In the genomic region with DNA sequence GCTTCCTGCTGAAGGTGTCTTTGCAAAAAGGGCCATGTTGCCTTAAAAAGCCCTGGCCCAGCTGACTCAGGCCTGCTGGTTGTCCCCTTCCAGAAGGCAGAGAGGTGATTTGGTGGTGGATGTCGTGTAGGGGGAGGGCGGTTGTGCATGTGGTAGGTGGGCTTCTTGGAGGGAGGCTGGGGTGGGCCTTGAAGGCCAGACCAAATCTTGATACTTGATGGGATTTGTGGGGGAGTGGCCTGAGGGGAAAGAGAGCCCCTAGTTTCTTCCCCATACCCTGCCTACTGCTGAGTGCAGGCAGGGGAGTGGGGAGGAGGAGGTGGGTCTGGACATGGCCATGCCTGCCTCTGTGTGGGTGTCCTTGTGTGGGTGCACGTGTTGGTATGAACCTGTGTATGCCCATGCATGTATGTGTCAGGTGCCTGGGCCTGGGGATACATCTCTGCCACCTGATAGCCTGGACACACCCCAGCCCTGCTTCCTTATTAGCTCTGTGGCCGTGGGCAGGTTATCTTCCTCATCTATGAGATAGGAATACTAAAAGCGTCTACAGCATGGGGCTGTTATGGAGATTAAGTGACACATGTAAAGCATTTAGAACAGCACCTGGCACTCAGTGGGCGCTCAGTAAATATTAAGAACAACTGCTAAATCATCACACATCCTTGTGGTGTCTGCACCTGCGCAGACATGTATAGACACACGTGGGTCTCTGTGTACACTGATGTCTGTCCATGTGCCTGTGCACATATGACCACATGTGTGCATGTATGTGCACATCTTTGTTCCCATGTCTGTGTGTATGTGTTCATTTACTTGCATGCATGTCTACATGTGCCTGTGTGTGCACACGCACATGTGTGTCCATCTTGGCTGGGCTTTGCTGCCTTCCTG, we compare ENCODE assay signal across 1 cellular context.
TF ChIP-seq lines count a peak whose summit lies in the region.

No MANE protein-coding gene starts in this region.

TF ChIP-seq in SK-N-SH treated with all-trans-retinoic acid at 6 μM for 48 hours, 23 proteins besides CTCF, POLR2A, EP300 and RAD21 (continued from another document):
- TF ChIP-seq, protein P1, sequence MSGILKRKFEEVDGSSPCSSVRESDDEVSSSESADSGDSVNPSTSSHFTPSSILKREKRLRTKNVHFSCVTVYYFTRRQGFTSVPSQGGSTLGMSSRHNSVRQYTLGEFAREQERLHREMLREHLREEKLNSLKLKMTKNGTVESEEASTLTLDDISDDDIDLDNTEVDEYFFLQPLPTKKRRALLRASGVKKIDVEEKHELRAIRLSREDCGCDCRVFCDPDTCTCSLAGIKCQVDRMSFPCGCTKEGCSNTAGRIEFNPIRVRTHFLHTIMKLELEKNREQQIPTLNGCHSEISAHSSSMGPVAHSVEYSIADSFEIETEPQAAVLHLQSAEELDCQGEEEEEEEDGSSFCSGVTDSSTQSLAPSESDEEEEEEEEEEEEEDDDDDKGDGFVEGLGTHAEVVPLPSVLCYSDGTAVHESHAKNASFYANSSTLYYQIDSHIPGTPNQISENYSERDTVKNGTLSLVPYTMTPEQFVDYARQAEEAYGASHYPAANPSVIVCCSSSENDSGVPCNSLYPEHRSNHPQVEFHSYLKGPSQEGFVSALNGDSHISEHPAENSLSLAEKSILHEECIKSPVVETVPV (CRISPR knock-in tag; IDR thresholded peaks at IDR 0.05) = no peak
- TF ChIP-seq RARB (CRISPR knock-in tag; IDR thresholded peaks at IDR 0.05) = no peak
- no peak for TF ChIP-seq CSDC2 (CRISPR knock-in tag; IDR thresholded peaks at IDR 0.05)
- no peak for TF ChIP-seq ISL1 (CRISPR knock-in tag; IDR thresholded peaks at IDR 0.05)
- no peak for TF ChIP-seq ZC3H10 (CRISPR knock-in tag; IDR thresholded peaks at IDR 0.05)
- no peak for TF ChIP-seq TOX (CRISPR knock-in tag; IDR thresholded peaks at IDR 0.05; ENCODE audit: borderline replicate concordance)
- no peak for TF ChIP-seq ZFP30 (CRISPR knock-in tag; IDR thresholded peaks at IDR 0.05)
- TF ChIP-seq ZNF565 (CRISPR knock-in tag; conservative IDR thresholded peaks at IDR 0.05; ENCODE audit: low read depth) = no peak
- TF ChIP-seq, protein P2, sequence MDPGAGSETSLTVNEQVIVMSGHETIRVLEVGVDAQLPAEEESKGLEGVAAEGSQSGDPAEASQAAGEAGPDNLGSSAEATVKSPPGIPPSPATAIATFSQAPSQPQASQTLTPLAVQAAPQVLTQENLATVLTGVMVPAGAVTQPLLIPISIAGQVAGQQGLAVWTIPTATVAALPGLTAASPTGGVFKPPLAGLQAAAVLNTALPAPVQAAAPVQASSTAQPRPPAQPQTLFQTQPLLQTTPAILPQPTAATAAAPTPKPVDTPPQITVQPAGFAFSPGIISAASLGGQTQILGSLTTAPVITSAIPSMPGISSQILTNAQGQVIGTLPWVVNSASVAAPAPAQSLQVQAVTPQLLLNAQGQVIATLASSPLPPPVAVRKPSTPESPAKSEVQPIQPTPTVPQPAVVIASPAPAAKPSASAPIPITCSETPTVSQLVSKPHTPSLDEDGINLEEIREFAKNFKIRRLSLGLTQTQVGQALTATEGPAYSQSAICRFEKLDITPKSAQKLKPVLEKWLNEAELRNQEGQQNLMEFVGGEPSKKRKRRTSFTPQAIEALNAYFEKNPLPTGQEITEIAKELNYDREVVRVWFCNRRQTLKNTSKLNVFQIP (CRISPR knock-in tag; IDR thresholded peaks at IDR 0.05; ENCODE audit: borderline replicate concordance, low read depth) = no peak
